Comparison of ENCODE assay signal across 8 cellular contexts in the genomic region with DNA sequence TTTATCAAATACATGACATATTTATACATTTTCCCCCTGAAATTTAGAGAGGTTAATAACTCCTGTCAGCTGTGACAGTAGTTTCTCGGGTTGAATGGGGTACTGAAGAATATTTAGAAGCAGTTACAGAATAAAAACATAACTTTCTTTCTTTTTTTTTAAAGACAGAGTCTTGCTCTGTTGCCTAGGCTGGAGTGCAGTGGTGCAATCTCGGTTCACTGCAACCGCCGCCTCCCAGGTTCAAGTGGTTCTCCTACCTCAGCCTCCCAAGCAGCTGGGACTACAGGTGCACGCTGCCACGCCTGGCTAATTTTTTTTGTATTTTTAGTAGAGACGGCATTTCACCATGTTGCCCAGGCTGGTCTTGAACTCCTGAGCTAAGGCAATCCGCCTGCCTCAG. TPM values are rescaled to one million over a fixed set of nuclear protein-coding genes. Genes with fewer than 3 reads are reported as not detected.
DNase-seq lines count a peak whose midpoint lies in the region; ATAC-seq and TF ChIP-seq lines count a peak whose summit lies in the region.
"Not testable (repeated sequence)": the region's sequence is repeated elsewhere in the genome, so short reads cannot be mapped to it uniquely, and the experiment has no call there.

No MANE protein-coding gene starts in this region.

- H3K27ac ChIP-seq in GM23248 = peak overlapping the region; percentile 10

- CTCF ChIA-PET in T-cell (lab: Charles Lee) = interaction anchor here (0.7 to 1.5 kb wide), 2 partner anchors 55 to 227 kb away, joined by 3 to 7 read pairs; no protein-coding TSS in a partner anchor
- CTCF ChIA-PET in activated CD8-positive, alpha-beta memory T cell treated with anti-CD3 and anti-CD28 coated beads, Interleukin-2, amount 10 ng/mL, durations not matched to agents 7 days and 5 days (lab: Charles Lee) = interaction anchor here (1.2 to 1.3 kb wide), 2 partner anchors 18 to 42 kb away, joined by 3 to 4 read pairs; no protein-coding TSS in a partner anchor

- H4K20me1 ChIP-seq in GM23248 (ENCODE audit: insufficient read depth) = not testable (repeated sequence)

- H3K79me2 ChIP-seq in GM23248 (ENCODE audit: insufficient read depth) = not testable (repeated sequence)

- H3K9me3 Mint-ChIP-seq in T-cell; activated CD8-positive, alpha-beta memory T cell treated with anti-CD3 and anti-CD28 coated beads, Interleukin-2, amount 10 ng/mL, durations not matched to agents 7 days and 5 days (ENCODE audit: low read depth); activated naive CD8-positive, alpha-beta T cell treated with anti-CD3 and anti-CD28 coated beads for 36 hours; stimulated activated naive B cell treated with anti-CD40 and anti-IgM and Interleukin-4, amounts not matched to agents 10 μg/mL and 1 μg/mL and 100 μg/mL, for 72 hours: not testable (repeated sequence)

- WGBS in GM23248 (ENCODE audit: low coverage in 1 of 2, low lambda C conversion rate in 2 of 2, missing lambda C conversion rate in 2 of 2), 2 experiments = 98 to 99% methylated on average over 8 of the region's 8 CpGs

- not testable (repeated sequence) for H3K9ac ChIP-seq in GM23248

- peaks cover 45 to 56% (median 55%) of the 10 kb centered on the region in 3 donors for H3K4me1 Mint-ChIP-seq in T-cell
- peaks cover 27% of the 10 kb centered on the region for H3K4me1 Mint-ChIP-seq in activated CD8-positive, alpha-beta memory T cell treated with anti-CD3 and anti-CD28 coated beads, Interleukin-2, amount 10 ng/mL, durations not matched to agents 7 days and 5 days
- H3K4me1 Mint-ChIP-seq in activated naive CD8-positive, alpha-beta T cell treated with anti-CD3 and anti-CD28 coated beads for 36 hours = peaks cover 53% of the 10 kb centered on the region
- peaks cover 12 to 44% of the 10 kb centered on the region in 2 donors for H3K4me1 Mint-ChIP-seq in stimulated activated naive B cell treated with anti-CD40 and anti-IgM and Interleukin-4, amounts not matched to agents 10 μg/mL and 1 μg/mL and 100 μg/mL, for 72 hours

- H3K4me2 ChIP-seq in GM23248 (ENCODE audit: unreplicated experiment) = peak overlapping the region; percentile 27

- peak overlapping the region; percentile 68 to 81 for H3K27ac Mint-ChIP-seq in T-cell
- H3K27ac Mint-ChIP-seq in activated CD8-positive, alpha-beta memory T cell treated with anti-CD3 and anti-CD28 coated beads, Interleukin-2, amount 10 ng/mL, durations not matched to agents 7 days and 5 days = peak overlapping the region; percentile 73
- H3K27ac Mint-ChIP-seq in activated naive CD8-positive, alpha-beta T cell treated with anti-CD3 and anti-CD28 coated beads for 36 hours = peak overlapping the region; percentile 89
- not testable (repeated sequence) for H3K27ac Mint-ChIP-seq in stimulated activated naive B cell treated with anti-CD40 and anti-IgM and Interleukin-4, amounts not matched to agents 10 μg/mL and 1 μg/mL and 100 μg/mL, for 72 hours

- H3K36me3 Mint-ChIP-seq in T-cell = peaks cover 64% of the 10 kb centered on the region
- peaks cover 60% of the 10 kb centered on the region for H3K36me3 Mint-ChIP-seq in activated CD8-positive, alpha-beta memory T cell treated with anti-CD3 and anti-CD28 coated beads, Interleukin-2, amount 10 ng/mL, durations not matched to agents 7 days and 5 days
- H3K36me3 Mint-ChIP-seq in activated naive CD8-positive, alpha-beta T cell treated with anti-CD3 and anti-CD28 coated beads for 36 hours = peaks cover 63% of the 10 kb centered on the region
- H3K36me3 Mint-ChIP-seq in stimulated activated naive B cell treated with anti-CD40 and anti-IgM and Interleukin-4, amounts not matched to agents 10 μg/mL and 1 μg/mL and 100 μg/mL, for 72 hours = peaks cover 38 to 47% of the 10 kb centered on the region in 2 donors

- H3K27me3 ChIP-seq in GM23248 (replicated peaks; ENCODE audit: insufficient read depth) = not testable (repeated sequence)

- not testable (repeated sequence) for TF ChIP-seq CTCF in GM12864 (IDR thresholded peaks at IDR 0.05; ENCODE audit: low read depth, low read length, missing control alignments)

- not testable (repeated sequence) for H3K4me3 Mint-ChIP-seq in T-cell; activated CD8-positive, alpha-beta memory T cell treated with anti-CD3 and anti-CD28 coated beads, Interleukin-2, amount 10 ng/mL, durations not matched to agents 7 days and 5 days; activated naive CD8-positive, alpha-beta T cell treated with anti-CD3 and anti-CD28 coated beads for 36 hours
- H3K4me3 Mint-ChIP-seq in stimulated activated naive B cell treated with anti-CD40 and anti-IgM and Interleukin-4, amounts not matched to agents 10 μg/mL and 1 μg/mL and 100 μg/mL, for 72 hours = peak overlapping the region in 1 of 2 donors; percentile 17

- peak; percentile 46 for DNase-seq in GM12864 (ENCODE audit: low read depth)
- not testable (repeated sequence) for DNase-seq in GM23248; T-cell; activated CD8-positive, alpha-beta memory T cell treated with anti-CD3 and anti-CD28 coated beads, Interleukin-2, amount 10 ng/mL, durations not matched to agents 7 days and 5 days; activated naive CD8-positive, alpha-beta T cell treated with anti-CD3 and anti-CD28 coated beads for 36 hours; stimulated activated naive B cell treated with anti-CD40 and anti-IgM and Interleukin-4, amounts not matched to agents 10 μg/mL and 1 μg/mL and 100 μg/mL, for 72 hours

- H3K4me1 ChIP-seq in GM23248 (ENCODE audit: insufficient read depth) = peaks cover 25% of the 10 kb centered on the region

- POLR2A ChIA-PET in T-cell (lab: Charles Lee) = interaction anchor here (0.7 to 1.2 kb wide), 2 partner anchors 20 to 35 kb away, joined by 3 to 8 read pairs; no protein-coding TSS in a partner anchor

- H3K27me3 Mint-ChIP-seq in T-cell; activated CD8-positive, alpha-beta memory T cell treated with anti-CD3 and anti-CD28 coated beads, Interleukin-2, amount 10 ng/mL, durations not matched to agents 7 days and 5 days; activated naive CD8-positive, alpha-beta T cell treated with anti-CD3 and anti-CD28 coated beads for 36 hours; stimulated activated naive B cell treated with anti-CD40 and anti-IgM and Interleukin-4, amounts not matched to agents 10 μg/mL and 1 μg/mL and 100 μg/mL, for 72 hours: not testable (repeated sequence)

- H3K4me3 ChIP-seq in GM12864 (ENCODE audit: low read depth, low read length); GM23248: not testable (repeated sequence)

- in situ Hi-C loops in GM23248 (cut with MboI) = not testable (repeated sequence)

- H3K9me3 ChIP-seq in GM23248 (ENCODE audit: low read depth) = not testable (repeated sequence)

- H3F3A ChIP-seq in GM23248 (ENCODE audit: insufficient read depth) = peaks cover 14% of the 10 kb centered on the region; the same call in 1 of the 2 replicates

- H3K36me3 ChIP-seq in GM23248 (ENCODE audit: low read depth) = not testable (repeated sequence)

- H2AFZ ChIP-seq in GM23248 = not testable (repeated sequence)

- peak; percentile 39 for ATAC-seq in GM19438 (IDR thresholded peaks at IDR 0.05; ENCODE audit: low read depth, unreplicated experiment)
- peak; percentile 49 for ATAC-seq in HG03432 (IDR thresholded peaks at IDR 0.05; ENCODE audit: unreplicated experiment)
- ATAC-seq in T-cell (replicated peaks in 1 of 4); activated CD8-positive, alpha-beta memory T cell treated with anti-CD3 and anti-CD28 coated beads, Interleukin-2, amount 10 ng/mL, durations not matched to agents 7 days and 5 days: not testable (repeated sequence)
- peak; percentile 33 to 44 for ATAC-seq in stimulated activated naive B cell treated with anti-CD40 and anti-IgM and Interleukin-4, amounts not matched to agents 10 μg/mL and 1 μg/mL and 100 μg/mL, for 72 hours (replicated peaks)

- H3K9me2 ChIP-seq in GM23248 (ENCODE audit: insufficient read depth) = not testable (repeated sequence)

RNA-seq across cellular contexts. Expression of a gene that starts 43.6 kb away (rescaled TPM):
- total RNA-seq in GM23248 (2014; rRNA removed; shearing (Covaris generic)) = 2.1 and 7.8 TPM in 2 replicates
- 2.7 and 2.8 TPM in 2 replicates for polyA plus RNA-seq in GM23248 (2016; fragmentation: Nextera tagmentation; extraction: Ambion mirVana)
- 100 to 1,000 TPM in 2 of 5 donors, 10 to 100 TPM in 3; 41.9 to 195 (median 50.4) TPM for total RNA-seq in T-cell
- 10 to 100 TPM; 39.0 to 40.1 TPM for total RNA-seq in activated CD8-positive, alpha-beta memory T cell treated with anti-CD3 and anti-CD28 coated beads, Interleukin-2, amount 10 ng/mL, durations not matched to agents 7 days and 5 days
- 10 to 100 TPM; 35.8 to 39.1 TPM for total RNA-seq in activated naive CD8-positive, alpha-beta T cell treated with anti-CD3 and anti-CD28 coated beads for 36 hours
